Comparison of ENCODE assay signal across 27 cellular contexts in genomic region chr12:25690996-25691864, GRCh38.
DNase-seq lines count a peak whose midpoint lies in the region; ATAC-seq, FAIRE-seq and TF ChIP-seq lines count a peak whose summit lies in the region.
"Had no signal": no experiment of that assay in that cellular context is flagged by ENCODE, and none has a peak within 500 bp of the region (broad histone marks: within the 10 kb centered on the region; RNA-seq: fewer than 3 reads in every experiment).

No MANE protein-coding gene starts in this region.

- peaks cover 56% of the 10 kb centered on the region for H3K4me1 Mint-ChIP-seq in nephron
- H3K4me1 Mint-ChIP-seq in Calu3 (ENCODE audit: low read depth, unreplicated experiment): no peaks in the 10 kb centered on the region
- H3K4me1 Mint-ChIP-seq: activated B cell treated with CpG ODN at 0.5 μM for 24 hours; activated naive CD4-positive, alpha-beta T cell treated with anti-CD3 and anti-CD28 coated beads, Interleukin-2, amount 10 ng/mL, durations not matched to agents 7 days and 5 days had no signal

- H3K4me1 ChIP-seq in GM23248 (ENCODE audit: insufficient read depth) (peaks cover 33% of the 10 kb centered on the region), H1 (replicated peaks in 1 of 4; ENCODE audit: control insufficient read depth in 3 of 4, insufficient read depth in 4 of 4, low read length in 3 of 4) (peaks cover 0 to 15% (median 7%) of the 10 kb centered on the region in 4 experiments; a peak in 4 of 7 replicates)
- H3K4me1 ChIP-seq: gastrocnemius medialis, parathyroid adenoma had no signal

- no peak for FAIRE-seq in H1 (lab: Jason Lieb, UNC)
- FAIRE-seq in urothelium cell line (lab: Jason Lieb, UNC): no peak
- FAIRE-seq: bronchial epithelial cell, G401.6 had no signal

- H2BK12ac ChIP-seq in H1 (ENCODE audit: low read depth, low read length): peak overlapping the region; percentile 51

- intact Hi-C loops in left colon (cut with DNase I, micrococcal nuclease): no loop called here
- intact Hi-C loops in Calu3 (cut with micrococcal nuclease; ENCODE audit: unreplicated experiment): no loop called here

- 93 to 94% methylated on average over 8 of the region's 8 CpGs for WGBS in GM23248 (ENCODE audit: low coverage in 1 of 2, low lambda C conversion rate in 2 of 2, missing lambda C conversion rate in 2 of 2), 2 experiments
- 82% methylated on average over 8 of the region's 8 CpGs; no CpG with 5 or more reads in 1 of the 2 experiments for WGBS in H1 (ENCODE audit: extremely low coverage in 1 of 2, insufficient coverage in 1 of 2, insufficient read length in 1 of 2, insufficient replicate concordance in 2 of 2, low coverage in 1 of 2, low lambda C conversion rate in 2 of 2, missing lambda C conversion rate in 1 of 2), 2 experiments

- no peaks in the 10 kb centered on the region for H3K79me1 ChIP-seq in H1 (ENCODE audit: low read depth, low read length)

- H3K9me3 ChIP-seq in GM23248 (ENCODE audit: low read depth) (no peaks in the 10 kb centered on the region), H1 (ENCODE audit: insufficient read depth in 2 of 2, low read depth in 1 of 2, low read length in 1 of 2) (0 out of 4 replicates have a peak, but pooled peaks cover under 1 to 2% of the 10 kb centered on the region in 2 experiments)
- H3K9me3 ChIP-seq: gastrocnemius medialis had no signal

- no peak overlapping the region for H2BK5ac ChIP-seq in H1 (ENCODE audit: low read depth, low read length)

- no peaks in the 10 kb centered on the region for H3K79me2 ChIP-seq in GM23248 (ENCODE audit: insufficient read depth)
- no peaks in the 10 kb centered on the region for H3K79me2 ChIP-seq in H1 (ENCODE audit: control insufficient read depth in 1 of 2, insufficient read depth in 2 of 2, low read length in 2 of 2)
- H3K79me2 ChIP-seq: parathyroid adenoma had no signal

- H3K4me3 Mint-ChIP-seq in nephron (peak overlapping the region in 1 of 3 experiments; percentile 9), Calu3 (ENCODE audit: low read depth, unreplicated experiment) (no peak overlapping the region)
- H3K4me3 Mint-ChIP-seq: activated B cell treated with CpG ODN at 0.5 μM for 24 hours; activated naive CD4-positive, alpha-beta T cell treated with anti-CD3 and anti-CD28 coated beads, Interleukin-2, amount 10 ng/mL, durations not matched to agents 7 days and 5 days; natural killer cell treated with Interleukin-12 subunit alpha and Interleukin-12 subunit beta and Interleukin-15 and Interleukin-18, amount 100 ng/mL, for 72 hours had no signal

- H3K4me2 ChIP-seq in GM23248 (ENCODE audit: unreplicated experiment) (peak overlapping the region; percentile 40), H1 (ENCODE audit: insufficient read depth in 1 of 2, low read depth in 2 of 2, low read length in 2 of 2) (peak overlapping the region; percentile 0 to 42; a peak in 2 of 4 replicates)

- H4K20me1 ChIP-seq in GM23248 (ENCODE audit: insufficient read depth): no peaks in the 10 kb centered on the region
- H4K20me1 ChIP-seq in H1 (replicated peaks in 1 of 2; ENCODE audit: control insufficient read depth in 1 of 2, insufficient read depth in 2 of 2, low read length in 2 of 2): no peaks in the 10 kb centered on the region

- no peaks in the 10 kb centered on the region for H3K36me3 ChIP-seq in GM23248 (ENCODE audit: low read depth)
- H3K36me3 ChIP-seq in H1 (ENCODE audit: control insufficient read depth in 2 of 4, insufficient read depth in 4 of 4, low read length in 3 of 4): no peaks in the 10 kb centered on the region
- H3K36me3 ChIP-seq: gastrocnemius medialis, right atrium auricular region, spleen had no signal

- CTCF ChIA-PET in H1 (lab: Charles Lee; ENCODE audit: partially characterized antibody) (no interaction called here), Calu3 (lab: Charles Lee) (no interaction called here)

- H3K14ac ChIP-seq in H1 (ENCODE audit: insufficient read length): no peak overlapping the region

- H3K27ac Mint-ChIP-seq in nephron: peak overlapping the region; percentile 73 to 99 (median 95)
- H3K27ac Mint-ChIP-seq in Calu3 (ENCODE audit: unreplicated experiment): no peak overlapping the region
- H3K27ac Mint-ChIP-seq: activated B cell treated with CpG ODN at 0.5 μM for 24 hours; activated naive CD4-positive, alpha-beta T cell treated with anti-CD3 and anti-CD28 coated beads, Interleukin-2, amount 10 ng/mL, durations not matched to agents 7 days and 5 days; natural killer cell treated with Interleukin-12 subunit alpha and Interleukin-12 subunit beta and Interleukin-15 and Interleukin-18, amount 100 ng/mL, for 72 hours had no signal

- H2AFZ ChIP-seq in GM23248: peak overlapping the region; percentile 44
- no peak overlapping the region; the same call in 1 of the 2 replicates for H2AFZ ChIP-seq in H1 (ENCODE audit: low read length)

- no peak overlapping the region for H2BK120ac ChIP-seq in H1 (replicated peaks; ENCODE audit: low read depth, low read length)

- peaks cover 22% of the 10 kb centered on the region for H3F3A ChIP-seq in GM23248 (ENCODE audit: insufficient read depth)

- H3K9me2 ChIP-seq in GM23248 (ENCODE audit: insufficient read depth): no peaks in the 10 kb centered on the region

- H3K27me3 Mint-ChIP-seq in nephron (ENCODE audit: low read depth) (no peaks in the 10 kb centered on the region), Calu3 (ENCODE audit: unreplicated experiment) (no peaks in the 10 kb centered on the region)
- H3K27me3 Mint-ChIP-seq: activated naive CD4-positive, alpha-beta T cell treated with anti-CD3 and anti-CD28 coated beads, Interleukin-2, amount 10 ng/mL, durations not matched to agents 7 days and 5 days had no signal

- TF ChIP-seq POLR2A in H1 (IDR thresholded peaks at IDR 0.05; ENCODE audit: control extremely low read depth in 1 of 2, low read depth in 2 of 2, low read length in 2 of 2): no peak

- TF ChIP-seq CTCF in H1 (IDR thresholded peaks at IDR 0.05; ENCODE audit: control extremely low read depth in 1 of 3, insufficient read depth in 1 of 3, low read depth in 1 of 3, low read length in 3 of 3) (no peak), nephron (IDR thresholded peaks at IDR 0.05; ENCODE audit: unreplicated experiment in 3 of 3) (no peak), Calu3 (IDR thresholded peaks at IDR 0.05; ENCODE audit: unreplicated experiment) (no peak)

- no peak overlapping the region for H3K56ac ChIP-seq in H1 (replicated peaks; ENCODE audit: insufficient read length, low read depth, low read length)

- TF ChIP-seq EP300 in H1 (IDR thresholded peaks at IDR 0.05; ENCODE audit: borderline replicate concordance in 1 of 2, low read depth in 2 of 2, low read length in 2 of 2): no peak

- no TSS peak for BruUV-seq in Calu3 (replicated peaks; lab: Mats Ljungman, UMichigan)

- peak overlapping the region; percentile 81 for H3K27ac ChIP-seq in GM23248
- H3K27ac ChIP-seq in H1 (ENCODE audit: low read depth, low read length): no peak overlapping the region
- H3K27ac ChIP-seq: gastrocnemius medialis, parathyroid adenoma, spleen had no signal

- H3K9me3 Mint-ChIP-seq in nephron (peaks cover 3% of the 10 kb centered on the region), Calu3 (ENCODE audit: low read depth, unreplicated experiment) (peaks cover 3% of the 10 kb centered on the region)
- H3K9me3 Mint-ChIP-seq: natural killer cell treated with Interleukin-12 subunit alpha and Interleukin-12 subunit beta and Interleukin-15 and Interleukin-18, amount 100 ng/mL, for 72 hours had no signal

- no peak overlapping the region for H2BK15ac ChIP-seq in H1 (ENCODE audit: low read length)

- no peaks in the 10 kb centered on the region for H3K27me3 ChIP-seq in GM23248 (replicated peaks; ENCODE audit: insufficient read depth)
- no peaks in the 10 kb centered on the region for H3K27me3 ChIP-seq in H1 (replicated peaks in 1 of 4; ENCODE audit: control insufficient read depth in 3 of 4, extremely low read depth in 1 of 4, insufficient read depth in 3 of 4, low read length in 3 of 4)
- H3K27me3 ChIP-seq: gastrocnemius medialis, right atrium auricular region had no signal

- no peak overlapping the region for H3K4me3 ChIP-seq in GM23248
- H3K4me3 ChIP-seq in H1 (ENCODE audit: extremely low read depth in 1 of 4, insufficient read depth in 2 of 4, low read depth in 3 of 4, low read length in 4 of 4): no peak overlapping the region
- H3K4me3 ChIP-seq: gastrocnemius medialis, right atrium auricular region, spleen had no signal

- H3K23ac ChIP-seq in H1 (ENCODE audit: insufficient read length): no peak overlapping the region

- H2BK20ac ChIP-seq in H1 (ENCODE audit: low read length): no peak overlapping the region

- H2AK5ac ChIP-seq in H1 (ENCODE audit: low read depth, low read length): no peak overlapping the region

- DNase-seq in GM23248 (no peak), OCI-M1 (lab: John Stamatoyannopoulos, UW) (peak; percentile 79), H1 (ENCODE audit: low read depth in 1 of 2, low spot score in 2 of 2) (no peak), left colon (no peak), Calu3 (no peak), urothelium cell line (ENCODE audit: low spot score) (no peak)
- DNase-seq: ACHN; activated B cell treated with CpG ODN at 0.5 μM for 24 hours; activated naive CD4-positive, alpha-beta T cell treated with anti-CD3 and anti-CD28 coated beads, Interleukin-2, amount 10 ng/mL, durations not matched to agents 7 days and 5 days; amniotic stem cell; cortex of kidney; gastrocnemius medialis; islet precursor cell; Karpas-422; NCI-H446 treated with DMSO at 0.1 percent for 48 hours; spleen; stimulated activated CD4-positive, alpha-beta T cell treated with anti-CD3 and anti-CD28 coated beads, Interleukin-2, amount 100 ng/mL, for 48 hours; trophoblast cell had no signal

- H3K18ac ChIP-seq in H1 (ENCODE audit: extremely low read depth, low read length): no peak overlapping the region

- TF ChIP-seq RAD21 in H1 (IDR thresholded peaks at IDR 0.05 in 1 of 2, conservative IDR thresholded peaks at IDR 0.05 in 1 of 2; ENCODE audit: low read depth in 2 of 2, low read length in 2 of 2): no peak

- no peak overlapping the region for H4K5ac ChIP-seq in H1 (ENCODE audit: insufficient read length, low read depth, low read length)

- POLR2A ChIA-PET in H1 (lab: Charles Lee; ENCODE audit: partially characterized antibody): no interaction called here

- no peak overlapping the region for H3K4ac ChIP-seq in H1 (replicated peaks; ENCODE audit: insufficient read length, low read depth, low read length)

- H3K36me3 Mint-ChIP-seq in nephron (ENCODE audit: low read depth) (peaks cover 3% of the 10 kb centered on the region), Calu3 (ENCODE audit: insufficient read depth, unreplicated experiment) (no peaks in the 10 kb centered on the region)
- H3K36me3 Mint-ChIP-seq: activated naive CD4-positive, alpha-beta T cell treated with anti-CD3 and anti-CD28 coated beads, Interleukin-2, amount 10 ng/mL, durations not matched to agents 7 days and 5 days; natural killer cell treated with Interleukin-12 subunit alpha and Interleukin-12 subunit beta and Interleukin-15 and Interleukin-18, amount 100 ng/mL, for 72 hours had no signal

- no peaks in the 10 kb centered on the region for H3K23me2 ChIP-seq in H1 (ENCODE audit: low read depth, low read length)

- H4K8ac ChIP-seq in H1 (ENCODE audit: extremely low read depth, insufficient read depth, low read length): no peak overlapping the region

- peak overlapping the region; percentile 45; the same call in 1 of the 2 replicates for H3K9ac ChIP-seq in GM23248
- H3K9ac ChIP-seq in H1 (replicated peaks in 1 of 4; ENCODE audit: extremely low read depth in 1 of 4, low read depth in 3 of 4, low read length in 3 of 4): no peak overlapping the region
- H3K9ac ChIP-seq: parathyroid adenoma had no signal

- no peak overlapping the region for H4K91ac ChIP-seq in H1 (replicated peaks; ENCODE audit: insufficient read length, low read length)

- no peak for ATAC-seq in left colon
- no peak for ATAC-seq in GM21515 (IDR thresholded peaks at IDR 0.05; ENCODE audit: unreplicated experiment)
- ATAC-seq: esophagus mucosa, gastrocnemius medialis, HCT116 had no signal

- in situ Hi-C loops in GM23248 (cut with MboI): no loop called here
